Comparison of ENCODE assay signal across 8 cellular contexts in genomic region chr2:195543902-195544894, GRCh38.
DNase-seq lines count a peak whose midpoint lies in the region; ATAC-seq and TF ChIP-seq lines count a peak whose summit lies in the region.

No MANE protein-coding gene starts in this region.

- H3K4me1 Mint-ChIP-seq in activated T-cell treated with anti-CD3 and anti-CD28 coated beads, Interleukin-2, amount 50 U/mL, for 72 hours (ENCODE audit: low read depth) = peaks cover 87% of the 10 kb centered on the region
- H3K4me1 Mint-ChIP-seq in activated B cell treated with CpG ODN at 0.5 μM for 24 hours = peaks cover 16% of the 10 kb centered on the region

- peaks cover 28 to 44% of the 10 kb centered on the region in 2 donors for H3K36me3 Mint-ChIP-seq in activated T-cell treated with anti-CD3 and anti-CD28 coated beads, Interleukin-2, amount 50 U/mL, for 72 hours (ENCODE audit: insufficient read depth in 2 of 2)
- H3K36me3 Mint-ChIP-seq in activated B cell treated with CpG ODN at 0.5 μM for 24 hours (ENCODE audit: low read depth) = no peaks in the 10 kb centered on the region

- no peaks in the 10 kb centered on the region for H4K20me1 ChIP-seq in osteoblast (ENCODE audit: insufficient read depth, low read length)

- ATAC-seq in activated T-cell treated with anti-CD3 and anti-CD28 coated beads, Interleukin-2, amount 50 U/mL, for 72 hours (replicated peaks in 1 of 2) = peak; percentile 98 to 99
- peak; percentile 70 for ATAC-seq in HG03045 (IDR thresholded peaks at IDR 0.05; ENCODE audit: unreplicated experiment)
- peak; percentile 31 for ATAC-seq in activated B cell treated with CpG ODN at 0.5 μM for 24 hours (ENCODE audit: low read depth)
- no peak for ATAC-seq in GM21515 (IDR thresholded peaks at IDR 0.05; ENCODE audit: unreplicated experiment)

- no peaks in the 10 kb centered on the region for H3K27me3 Mint-ChIP-seq in activated T-cell treated with anti-CD3 and anti-CD28 coated beads, Interleukin-2, amount 50 U/mL, for 72 hours (ENCODE audit: low read depth)
- H3K27me3 Mint-ChIP-seq in activated B cell treated with CpG ODN at 0.5 μM for 24 hours = no peaks in the 10 kb centered on the region

- TF ChIP-seq CTCF in activated B cell treated with CpG ODN at 0.5 μM for 24 hours (IDR thresholded peaks at IDR 0.05) (no peak), osteoblast (IDR thresholded peaks at IDR 0.05; ENCODE audit: extremely low read depth, low read depth, low read length) (no peak)

- H3K9me3 Mint-ChIP-seq in activated T-cell treated with anti-CD3 and anti-CD28 coated beads, Interleukin-2, amount 50 U/mL, for 72 hours = peaks cover 3 to 9% of the 10 kb centered on the region in 2 donors
- peaks cover 4% of the 10 kb centered on the region for H3K9me3 Mint-ChIP-seq in activated B cell treated with CpG ODN at 0.5 μM for 24 hours

- CTCF ChIA-PET in activated B cell treated with CpG ODN at 0.5 μM for 24 hours (lab: Charles Lee) = no interaction called here

- POLR2A ChIA-PET in activated B cell treated with CpG ODN at 0.5 μM for 24 hours (lab: Charles Lee) = interaction anchor here (1.2 to 2.3 kb wide), 5 partner anchors 10 to 18 kb away, joined by 4 to 7 read pairs (median 4); no protein-coding TSS in a partner anchor

- no peaks in the 10 kb centered on the region for H3K36me3 ChIP-seq in osteoblast (ENCODE audit: insufficient read depth, low read length)

- no peak overlapping the region for H3K4me3 ChIP-seq in osteoblast (ENCODE audit: insufficient read depth, low read length)

- H3K27ac ChIP-seq in osteoblast (ENCODE audit: low read depth, low read length) = peak overlapping the region; percentile 42

- no peaks in the 10 kb centered on the region for H3K79me2 ChIP-seq in osteoblast (ENCODE audit: insufficient read depth, low read length)

- peaks cover 3% of the 10 kb centered on the region for H3K4me1 ChIP-seq in osteoblast (ENCODE audit: insufficient read depth, low read length)

- no peaks in the 10 kb centered on the region for H3K27me3 ChIP-seq in osteoblast (ENCODE audit: insufficient read depth, low read length)

- no peak overlapping the region for H2AFZ ChIP-seq in osteoblast (ENCODE audit: low read length)

- H3K27ac Mint-ChIP-seq in activated T-cell treated with anti-CD3 and anti-CD28 coated beads, Interleukin-2, amount 50 U/mL, for 72 hours = peak overlapping the region; percentile 95
- H3K27ac Mint-ChIP-seq in activated B cell treated with CpG ODN at 0.5 μM for 24 hours = no peak overlapping the region

- intact Hi-C loops in activated B cell treated with CpG ODN at 0.5 μM for 24 hours (cut with micrococcal nuclease) = loop anchor here (1.0 kb wide), 1 partner anchor 15 kb away; no protein-coding TSS in a partner anchor
- intact Hi-C loops in cardiac septum (cut with DNase I) = no loop called here

- no peaks in the 10 kb centered on the region for H3K9me3 ChIP-seq in osteoblast (ENCODE audit: low read depth, low read length)

- peak overlapping the region; percentile 44 for H3K4me2 ChIP-seq in osteoblast (ENCODE audit: insufficient read depth, low read length)

- DNase-seq in activated T-cell treated with anti-CD3 and anti-CD28 coated beads, Interleukin-2, amount 50 U/mL, for 72 hours = peak; percentile 49 to 61
- DNase-seq in activated T-cell treated with anti-CD3 and anti-CD28 coated beads for 4 hours (no peak), activated B cell treated with CpG ODN at 0.5 μM for 24 hours (no peak), osteoblast (ENCODE audit: insufficient read length, low spot score, missing footprints) (peak; percentile 89), NCI-H774 (lab: John Stamatoyannopoulos, UW) (no peak), cardiac septum (ENCODE audit: low spot score) (no peak)

- H3K4me3 Mint-ChIP-seq in activated T-cell treated with anti-CD3 and anti-CD28 coated beads, Interleukin-2, amount 50 U/mL, for 72 hours = peak overlapping the region; percentile 45 to 50
- H3K4me3 Mint-ChIP-seq in activated B cell treated with CpG ODN at 0.5 μM for 24 hours = no peak overlapping the region

Comparison
In these comparisons a context has a peak if more than half of its experiments do, and no peak if none do; other contexts are left out.
1. DNase-seq: peak in activated T-cell treated with anti-CD3 and anti-CD28 coated beads, Interleukin-2, amount 50 U/mL, for 72 hours (2 of 2) and osteoblast (single experiment); none in activated T-cell treated with anti-CD3 and anti-CD28 coated beads for 4 hours (single experiment), activated B cell treated with CpG ODN at 0.5 μM for 24 hours (single experiment), NCI-H774 (single experiment) and cardiac septum (single experiment).